ENCODE assay signal across 1 cellular context in genomic region chr7:65980478-65981250, GRCh38.
TF ChIP-seq lines count a peak whose summit lies in the region.

No MANE protein-coding gene starts in this region.

TF ChIP-seq in HEK293, 187 proteins besides CTCF, POLR2A, EP300 and RAD21 (continued from another document):
- TF ChIP-seq PRDM2 (tag by site-specific recombination; IDR thresholded peaks at IDR 0.05; ENCODE audit: borderline replicate concordance), result no peak
